Comparison of ENCODE assay signal across 1 cellular context in the genomic region with DNA sequence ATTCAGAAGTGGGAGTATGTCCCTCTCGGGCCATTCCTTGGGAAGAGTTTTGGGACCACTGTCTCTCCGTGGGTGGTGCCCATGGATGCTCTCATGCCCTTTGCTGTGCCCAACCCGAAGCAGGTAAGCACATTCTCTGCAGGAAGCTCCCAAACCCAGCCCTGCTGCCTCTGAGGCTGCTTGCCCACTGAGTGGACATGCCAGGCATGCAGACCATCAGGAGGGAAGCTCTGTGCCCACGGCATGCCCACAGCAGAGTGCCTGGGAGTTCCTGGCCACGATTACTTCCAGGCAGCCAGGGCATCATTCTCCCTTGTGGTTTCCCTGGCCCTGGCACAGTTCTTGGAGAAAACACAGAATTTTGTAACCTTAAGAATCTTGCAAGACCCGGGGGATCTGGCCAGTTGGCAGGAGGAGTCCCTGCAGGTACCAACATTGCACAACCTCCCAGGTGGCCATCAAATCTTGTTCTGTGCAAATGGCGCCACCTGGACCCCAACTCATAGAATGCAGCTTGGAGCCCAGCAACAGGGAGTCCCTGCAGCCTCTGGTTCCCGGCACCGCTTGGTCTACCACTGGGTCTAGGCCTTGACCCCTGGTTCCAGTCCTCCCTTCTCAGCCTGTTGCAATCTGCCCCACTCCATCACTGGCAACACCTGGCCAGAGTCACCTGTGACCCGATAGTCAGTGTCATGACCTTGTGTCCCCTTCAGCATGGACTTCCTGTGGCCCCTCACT.
A peak's percentile ranks its signal among the peaks of the same experiment; 100 is the strongest.
TF ChIP-seq lines count a peak whose summit lies in the region.

No MANE protein-coding gene starts in this region.

TF ChIP-seq in HEK293, 187 proteins besides CTCF, POLR2A, EP300 and RAD21 (continued from another document):
- TF ChIP-seq, protein P1, sequence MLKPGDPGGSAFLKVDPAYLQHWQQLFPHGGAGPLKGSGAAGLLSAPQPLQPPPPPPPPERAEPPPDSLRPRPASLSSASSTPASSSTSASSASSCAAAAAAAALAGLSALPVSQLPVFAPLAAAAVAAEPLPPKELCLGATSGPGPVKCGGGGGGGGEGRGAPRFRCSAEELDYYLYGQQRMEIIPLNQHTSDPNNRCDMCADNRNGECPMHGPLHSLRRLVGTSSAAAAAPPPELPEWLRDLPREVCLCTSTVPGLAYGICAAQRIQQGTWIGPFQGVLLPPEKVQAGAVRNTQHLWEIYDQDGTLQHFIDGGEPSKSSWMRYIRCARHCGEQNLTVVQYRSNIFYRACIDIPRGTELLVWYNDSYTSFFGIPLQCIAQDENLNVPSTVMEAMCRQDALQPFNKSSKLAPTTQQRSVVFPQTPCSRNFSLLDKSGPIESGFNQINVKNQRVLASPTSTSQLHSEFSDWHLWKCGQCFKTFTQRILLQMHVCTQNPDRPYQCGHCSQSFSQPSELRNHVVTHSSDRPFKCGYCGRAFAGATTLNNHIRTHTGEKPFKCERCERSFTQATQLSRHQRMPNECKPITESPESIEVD (tag by site-specific recombination; IDR thresholded peaks at IDR 0.05) = no peak
- TF ChIP-seq, protein P2, sequence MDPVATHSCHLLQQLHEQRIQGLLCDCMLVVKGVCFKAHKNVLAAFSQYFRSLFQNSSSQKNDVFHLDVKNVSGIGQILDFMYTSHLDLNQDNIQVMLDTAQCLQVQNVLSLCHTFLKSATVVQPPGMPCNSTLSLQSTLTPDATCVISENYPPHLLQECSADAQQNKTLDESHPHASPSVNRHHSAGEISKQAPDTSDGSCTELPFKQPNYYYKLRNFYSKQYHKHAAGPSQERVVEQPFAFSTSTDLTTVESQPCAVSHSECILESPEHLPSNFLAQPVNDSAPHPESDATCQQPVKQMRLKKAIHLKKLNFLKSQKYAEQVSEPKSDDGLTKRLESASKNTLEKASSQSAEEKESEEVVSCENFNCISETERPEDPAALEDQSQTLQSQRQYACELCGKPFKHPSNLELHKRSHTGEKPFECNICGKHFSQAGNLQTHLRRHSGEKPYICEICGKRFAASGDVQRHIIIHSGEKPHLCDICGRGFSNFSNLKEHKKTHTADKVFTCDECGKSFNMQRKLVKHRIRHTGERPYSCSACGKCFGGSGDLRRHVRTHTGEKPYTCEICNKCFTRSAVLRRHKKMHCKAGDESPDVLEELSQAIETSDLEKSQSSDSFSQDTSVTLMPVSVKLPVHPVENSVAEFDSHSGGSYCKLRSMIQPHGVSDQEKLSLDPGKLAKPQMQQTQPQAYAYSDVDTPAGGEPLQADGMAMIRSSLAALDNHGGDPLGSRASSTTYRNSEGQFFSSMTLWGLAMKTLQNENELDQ (tag by site-specific recombination; IDR thresholded peaks at IDR 0.05; ENCODE audit: low read depth) = no peak
- TF ChIP-seq ZNF664 (tag by site-specific recombination; IDR thresholded peaks at IDR 0.05) (no peak), RBAK (tag by site-specific recombination; IDR thresholded peaks at IDR 0.05) (no peak), SP2 (tag by site-specific recombination; IDR thresholded peaks at IDR 0.05) (no peak), ZNF19 (tag by site-specific recombination; IDR thresholded peaks at IDR 0.05; ENCODE audit: low read depth) (no peak), MYNN (tag by site-specific recombination; IDR thresholded peaks at IDR 0.05; ENCODE audit: borderline replicate concordance) (no peak), ZNF174 (tag by site-specific recombination; IDR thresholded peaks at IDR 0.05) (no peak), ZNF558 (tag by site-specific recombination; IDR thresholded peaks at IDR 0.05) (no peak), ZNF510 (tag by site-specific recombination; IDR thresholded peaks at IDR 0.05; ENCODE audit: insufficient replicate concordance) (no peak), ZNF341 (tag by site-specific recombination; IDR thresholded peaks at IDR 0.05; ENCODE audit: low read depth) (no peak), ZNF654 (tag by site-specific recombination; IDR thresholded peaks at IDR 0.05; ENCODE audit: low read depth) (peak; percentile 63), GLIS2 (tag by site-specific recombination; IDR thresholded peaks at IDR 0.05) (peak; percentile 21; the same call in 1 of the 2 replicates), ZNF610 (tag by site-specific recombination; IDR thresholded peaks at IDR 0.05; ENCODE audit: borderline replicate concordance) (no peak), ZNF521 (tag by site-specific recombination; IDR thresholded peaks at IDR 0.05) (no peak)
- TF ChIP-seq, protein P3, sequence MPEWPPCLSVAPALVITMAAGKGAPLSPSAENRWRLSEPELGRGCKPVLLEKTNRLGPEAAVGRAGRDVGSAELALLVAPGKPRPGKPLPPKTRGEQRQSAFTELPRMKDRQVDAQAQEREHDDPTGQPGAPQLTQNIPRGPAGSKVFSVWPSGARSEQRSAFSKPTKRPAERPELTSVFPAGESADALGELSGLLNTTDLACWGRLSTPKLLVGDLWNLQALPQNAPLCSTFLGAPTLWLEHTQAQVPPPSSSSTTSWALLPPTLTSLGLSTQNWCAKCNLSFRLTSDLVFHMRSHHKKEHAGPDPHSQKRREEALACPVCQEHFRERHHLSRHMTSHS (tag by site-specific recombination; IDR thresholded peaks at IDR 0.05) = no peak
TF ChIP-seq in HEK293: peak in this region for 7.
